In the genomic region with DNA sequence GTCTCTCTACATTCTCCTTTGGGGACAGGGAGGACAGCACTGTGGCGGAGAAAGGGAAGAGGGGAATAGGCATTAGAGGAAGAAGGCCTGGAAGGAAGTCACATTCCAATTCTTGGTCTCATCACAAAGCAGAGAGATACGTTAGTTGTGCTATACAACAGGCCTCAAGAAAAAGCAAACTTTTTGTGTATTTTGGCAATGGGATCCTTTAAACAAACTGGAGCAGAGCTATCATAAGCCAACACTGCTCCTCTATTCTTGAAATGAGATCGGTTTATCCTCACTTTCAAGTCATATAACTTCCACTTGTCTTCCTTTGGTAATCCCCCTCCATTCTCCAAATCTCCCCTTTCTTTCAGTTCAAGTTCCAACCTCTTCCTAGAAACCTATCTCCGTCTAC, we compare ENCODE assay signal across 25 cellular contexts. TPM values are rescaled to one million over a fixed set of nuclear protein-coding genes. Genes with fewer than 3 reads are reported as not detected.
DNase-seq lines count a peak whose midpoint lies in the region; ATAC-seq, FAIRE-seq and TF ChIP-seq lines count a peak whose summit lies in the region.
"Had no signal": no experiment of that assay in that cellular context is flagged by ENCODE, and none has a peak within 500 bp of the region (broad histone marks: within the 10 kb centered on the region; RNA-seq: fewer than 3 reads in every experiment).

No MANE protein-coding gene starts in this region.

- ATAC-seq in activated T-cell treated with anti-CD3 and anti-CD28 coated beads, Interleukin-2, amount 50 U/mL, for 72 hours (replicated peaks in 1 of 2), result no peak
- ATAC-seq in activated CD4-positive, alpha-beta T cell treated with anti-CD3 and anti-CD28 coated beads for 36 hours, result no peak
- ATAC-seq: CD8-positive, alpha-beta T cell; HCT116; K562 had no signal

- H4K20me1 ChIP-seq in Karpas-422 (ENCODE audit: insufficient read depth, low read depth, low read length) (no peaks in the 10 kb centered on the region), H1 (replicated peaks in 1 of 2; ENCODE audit: control insufficient read depth in 1 of 2, insufficient read depth in 2 of 2, low read length in 2 of 2) (peaks cover 6 to 7% of the 10 kb centered on the region in 2 experiments)

- H3K4me1 Mint-ChIP-seq in activated T-cell treated with anti-CD3 and anti-CD28 coated beads, Interleukin-2, amount 50 U/mL, for 72 hours (ENCODE audit: low read depth), result peaks cover 23% of the 10 kb centered on the region
- peaks cover 28% of the 10 kb centered on the region for H3K4me1 Mint-ChIP-seq in activated CD4-positive, alpha-beta T cell treated with anti-CD3 and anti-CD28 coated beads for 36 hours

- H2BK20ac ChIP-seq in H1 (ENCODE audit: low read length), result no peak overlapping the region

- H4K91ac ChIP-seq in H1 (replicated peaks; ENCODE audit: insufficient read length, low read length), result no peak overlapping the region

- no peak overlapping the region for H2BK120ac ChIP-seq in H1 (replicated peaks; ENCODE audit: low read depth, low read length)

- peaks cover 18% of the 10 kb centered on the region for H3K4me1 ChIP-seq in Karpas-422 (ENCODE audit: low read length)
- peaks cover 16 to 25% (median 21%) of the 10 kb centered on the region in 4 experiments; a peak in 6 of 7 replicates for H3K4me1 ChIP-seq in H1 (replicated peaks in 1 of 4; ENCODE audit: control insufficient read depth in 3 of 4, insufficient read depth in 4 of 4, low read length in 3 of 4)
- H3K4me1 ChIP-seq in liver (ENCODE audit: control insufficient read depth in 4 of 4, insufficient read depth in 4 of 4, low read length in 3 of 4), result peaks cover 11 to 50% (median 35%) of the 10 kb centered on the region in 4 donors

- H3K18ac ChIP-seq in H1 (ENCODE audit: extremely low read depth, low read length), result no peak overlapping the region

- no peak for TF ChIP-seq RAD21 in H1 (IDR thresholded peaks at IDR 0.05 in 1 of 2, conservative IDR thresholded peaks at IDR 0.05 in 1 of 2; ENCODE audit: low read depth in 2 of 2, low read length in 2 of 2)
- no peak for TF ChIP-seq RAD21 in liver (IDR thresholded peaks at IDR 0.05)

- intact Hi-C loops in activated CD4-positive, alpha-beta T cell treated with anti-CD3 and anti-CD28 coated beads for 36 hours (cut with DNase I, micrococcal nuclease), result no loop called here
- intact Hi-C loops in posterior vena cava (cut with DNase I), result no loop called here

- H2BK5ac ChIP-seq in H1 (ENCODE audit: low read depth, low read length), result no peak overlapping the region

- H3K4me3 ChIP-seq in Karpas-422 (ENCODE audit: low read length) (no peak overlapping the region), H1 (ENCODE audit: extremely low read depth in 1 of 4, insufficient read depth in 2 of 4, low read depth in 3 of 4, low read length in 4 of 4) (no peak overlapping the region), liver (ENCODE audit: low read depth in 1 of 3, low read length in 3 of 3) (no peak overlapping the region)
- H3K4me3 ChIP-seq: BLaER1, K562, MG63, SK-N-MC had no signal

- peaks cover 0 to 6% of the 10 kb centered on the region in 2 donors for H3K9me3 Mint-ChIP-seq in activated T-cell treated with anti-CD3 and anti-CD28 coated beads, Interleukin-2, amount 50 U/mL, for 72 hours
- peaks cover 3% of the 10 kb centered on the region for H3K9me3 Mint-ChIP-seq in activated CD4-positive, alpha-beta T cell treated with anti-CD3 and anti-CD28 coated beads for 36 hours (ENCODE audit: low read depth)

- H3K56ac ChIP-seq in H1 (replicated peaks; ENCODE audit: insufficient read length, low read depth, low read length), result no peak overlapping the region

- no peak overlapping the region for H2AK5ac ChIP-seq in H1 (ENCODE audit: low read depth, low read length)

- WGBS in H1 (ENCODE audit: extremely low coverage in 1 of 2, insufficient coverage in 1 of 2, insufficient read length in 1 of 2, insufficient replicate concordance in 2 of 2, low coverage in 1 of 2, low lambda C conversion rate in 2 of 2, missing lambda C conversion rate in 1 of 2), 2 experiments, result 92% methylated on average over 4 of the region's 4 CpGs; no CpG with 5 or more reads in 1 of the 2 experiments
- 44% methylated on average over 4 of the region's 4 CpGs for WGBS in liver

- H3K27ac ChIP-seq in 22Rv1 (peak overlapping the region; percentile 75), Karpas-422 (ENCODE audit: low read length) (no peak overlapping the region), H1 (ENCODE audit: low read depth, low read length) (no peak overlapping the region), liver (ENCODE audit: low read depth in 1 of 2, low read length in 2 of 2) (peak overlapping the region in 1 of 2 donors; percentile 12)
- H3K27ac ChIP-seq: BLaER1, SK-N-MC had no signal

- H3K23ac ChIP-seq in H1 (ENCODE audit: insufficient read length), result no peak overlapping the region

- TF ChIP-seq EP300 in H1 (IDR thresholded peaks at IDR 0.05; ENCODE audit: borderline replicate concordance in 1 of 2, low read depth in 2 of 2, low read length in 2 of 2), result no peak

- TF ChIP-seq CTCF in 22Rv1 (IDR thresholded peaks at IDR 0.05) (no peak), H1 (IDR thresholded peaks at IDR 0.05; ENCODE audit: control extremely low read depth in 1 of 3, insufficient read depth in 1 of 3, low read depth in 1 of 3, low read length in 3 of 3) (no peak), liver (IDR thresholded peaks at IDR 0.05; ENCODE audit: low read depth, low read length, missing input control) (no peak)

- peaks cover 96% of the 10 kb centered on the region for H3K79me2 ChIP-seq in Karpas-422 (ENCODE audit: low read length)
- H3K79me2 ChIP-seq in H1 (ENCODE audit: control insufficient read depth in 1 of 2, insufficient read depth in 2 of 2, low read length in 2 of 2), result peaks cover 5 to 77% of the 10 kb centered on the region in 2 experiments; a peak in 2 of 4 replicates

- H2BK12ac ChIP-seq in H1 (ENCODE audit: low read depth, low read length), result peak overlapping the region; percentile 52; the same call in 1 of the 2 replicates

- H3K9ac ChIP-seq in Karpas-422 (ENCODE audit: low read length) (no peak overlapping the region), H1 (replicated peaks in 1 of 4; ENCODE audit: extremely low read depth in 1 of 4, low read depth in 3 of 4, low read length in 3 of 4) (no peak overlapping the region), liver (ENCODE audit: low read depth in 1 of 2, low read length in 2 of 2) (no peak overlapping the region)
- H3K9ac ChIP-seq: BLaER1 had no signal

- H2AFZ ChIP-seq in Karpas-422 (ENCODE audit: low read length) (no peak overlapping the region), H1 (ENCODE audit: low read length) (no peak overlapping the region)

- no peak overlapping the region for H3K4me2 ChIP-seq in Karpas-422 (ENCODE audit: low read depth, low read length, poor library complexity, severe bottlenecking)
- H3K4me2 ChIP-seq in H1 (ENCODE audit: insufficient read depth in 1 of 2, low read depth in 2 of 2, low read length in 2 of 2), result no peak overlapping the region
- H3K4me2 ChIP-seq: BLaER1 had no signal

- no peak overlapping the region for H3K27ac Mint-ChIP-seq in activated T-cell treated with anti-CD3 and anti-CD28 coated beads, Interleukin-2, amount 50 U/mL, for 72 hours
- no peak overlapping the region for H3K27ac Mint-ChIP-seq in activated CD4-positive, alpha-beta T cell treated with anti-CD3 and anti-CD28 coated beads for 36 hours
- H3K27ac Mint-ChIP-seq: CD8-positive, alpha-beta T cell had no signal

- POLR2A ChIA-PET in H1 (lab: Charles Lee; ENCODE audit: partially characterized antibody), result no interaction called here
- POLR2A ChIA-PET in activated CD4-positive, alpha-beta T cell treated with anti-CD3 and anti-CD28 coated beads for 36 hours (lab: Charles Lee), result no interaction called here

- no peaks in the 10 kb centered on the region for H3K9me2 ChIP-seq in Karpas-422 (replicated peaks; ENCODE audit: insufficient read depth, low read length)

- no peak overlapping the region for H2BK15ac ChIP-seq in H1 (ENCODE audit: low read length)

- no peak overlapping the region for H4K8ac ChIP-seq in H1 (ENCODE audit: extremely low read depth, insufficient read depth, low read length)

- H3K27me3 Mint-ChIP-seq in activated T-cell treated with anti-CD3 and anti-CD28 coated beads, Interleukin-2, amount 50 U/mL, for 72 hours (ENCODE audit: low read depth), result no peaks in the 10 kb centered on the region
- H3K27me3 Mint-ChIP-seq in activated CD4-positive, alpha-beta T cell treated with anti-CD3 and anti-CD28 coated beads for 36 hours, result no peaks in the 10 kb centered on the region

- H3K79me1 ChIP-seq in H1 (ENCODE audit: low read depth, low read length), result peaks cover 4% of the 10 kb centered on the region

- H3K27me3 ChIP-seq in Karpas-422 (ENCODE audit: low read length), result no peaks in the 10 kb centered on the region
- no peaks in the 10 kb centered on the region for H3K27me3 ChIP-seq in H1 (replicated peaks in 1 of 4; ENCODE audit: control insufficient read depth in 3 of 4, extremely low read depth in 1 of 4, insufficient read depth in 3 of 4, low read length in 3 of 4)
- no peaks in the 10 kb centered on the region for H3K27me3 ChIP-seq in liver (ENCODE audit: control insufficient read depth in 4 of 4, insufficient read depth in 4 of 4, low read length in 3 of 4)
- H3K27me3 ChIP-seq: BLaER1, MG63 had no signal

- peak; percentile 34 for DNase-seq in Karpas-422
- DNase-seq in H1 (ENCODE audit: low read depth in 1 of 2, low spot score in 2 of 2), result no peak
- no peak for DNase-seq in activated T-cell treated with anti-CD3 and anti-CD28 coated beads, Interleukin-2, amount 50 U/mL, for 72 hours
- DNase-seq in activated CD4-positive, alpha-beta T cell treated with anti-CD3 and anti-CD28 coated beads for 36 hours, result no peak
- DNase-seq in foreskin melanocyte, result no peak
- no peak for DNase-seq in posterior vena cava (ENCODE audit: low spot score)
- DNase-seq: CD8-positive, alpha-beta T cell; DMS 273 treated with DMSO at 0.1 percent for 48 hours; DMS79 treated with DMSO at 0.1 percent for 48 hours; GF-D8; MG63; NCI-H1105 treated with DMSO at 0.1 percent for 48 hours; NCI-H2029; NCI-H446; NCI-H524 treated with DMSO at 0.1 percent for 48 hours; NCI-H774; SIG-M5 had no signal

- no peak overlapping the region for H3K4me3 Mint-ChIP-seq in activated T-cell treated with anti-CD3 and anti-CD28 coated beads, Interleukin-2, amount 50 U/mL, for 72 hours
- H3K4me3 Mint-ChIP-seq in activated CD4-positive, alpha-beta T cell treated with anti-CD3 and anti-CD28 coated beads for 36 hours, result no peak overlapping the region
- H3K4me3 Mint-ChIP-seq: CD8-positive, alpha-beta T cell had no signal

- H4K5ac ChIP-seq in H1 (ENCODE audit: insufficient read length, low read depth, low read length), result no peak overlapping the region

- CTCF ChIA-PET in H1 (lab: Charles Lee; ENCODE audit: partially characterized antibody), result interaction anchor here (0.9 kb wide), 1 partner anchor 53 kb away, joined by 3 read pairs; no protein-coding TSS in a partner anchor
- CTCF ChIA-PET in activated CD4-positive, alpha-beta T cell treated with anti-CD3 and anti-CD28 coated beads for 36 hours (lab: Charles Lee), result no interaction called here

- no peak for TF ChIP-seq POLR2A in H1 (IDR thresholded peaks at IDR 0.05; ENCODE audit: control extremely low read depth in 1 of 2, low read depth in 2 of 2, low read length in 2 of 2)

- H3K36me3 ChIP-seq in Karpas-422 (ENCODE audit: insufficient read depth, low read length) (peaks cover 5% of the 10 kb centered on the region), H1 (ENCODE audit: control insufficient read depth in 2 of 4, insufficient read depth in 4 of 4, low read length in 3 of 4) (no peaks in the 10 kb centered on the region; a peak in 1 of 8 replicates), liver (ENCODE audit: control insufficient read depth in 4 of 4, insufficient read depth in 3 of 4, low read depth in 1 of 4, low read length in 3 of 4) (no peaks in the 10 kb centered on the region)
- H3K36me3 ChIP-seq: BLaER1, MG63 had no signal

- H3K9me3 ChIP-seq in Karpas-422 (ENCODE audit: low read length) (peaks cover 6% of the 10 kb centered on the region; the same call in 1 of the 2 replicates), H1 (ENCODE audit: insufficient read depth in 2 of 2, low read depth in 1 of 2, low read length in 1 of 2) (0 out of 4 replicates have a peak, but pooled peaks cover 0 to 4% of the 10 kb centered on the region in 2 experiments), liver (ENCODE audit: control insufficient read depth in 4 of 4, low read length in 3 of 4) (no peaks in the 10 kb centered on the region)

- no peaks in the 10 kb centered on the region for H3K23me2 ChIP-seq in H1 (ENCODE audit: low read depth, low read length)

- H3K14ac ChIP-seq in H1 (ENCODE audit: insufficient read length), result no peak overlapping the region

- no peak overlapping the region for H3K4ac ChIP-seq in H1 (replicated peaks; ENCODE audit: insufficient read length, low read depth, low read length)

- peaks cover 3 to 10% of the 10 kb centered on the region in 2 donors for H3K36me3 Mint-ChIP-seq in activated T-cell treated with anti-CD3 and anti-CD28 coated beads, Interleukin-2, amount 50 U/mL, for 72 hours (ENCODE audit: insufficient read depth in 2 of 2)
- peaks cover 13% of the 10 kb centered on the region for H3K36me3 Mint-ChIP-seq in activated CD4-positive, alpha-beta T cell treated with anti-CD3 and anti-CD28 coated beads for 36 hours (ENCODE audit: low read depth)
- H3K36me3 Mint-ChIP-seq: CD8-positive, alpha-beta T cell had no signal

- FAIRE-seq in H1 (lab: Jason Lieb, UNC), result no peak
- FAIRE-seq: GM12891, K562, RCC 7860 had no signal

RNA-seq across cellular contexts. Expression of gene DENND1A, which starts 6.5 kb away (rescaled TPM):
- 13.0 and 50.1 TPM in 2 replicates for total RNA-seq in Karpas-422 (2014; rRNA removed; shearing (Covaris generic); ENCODE audit: low replicate concordance)
- 26.2 and 26.4 TPM in 2 replicates for total RNA-seq in H1 (2021; fragmentation: NEBNext Ultra II Directional; extraction: Animal tissue kit (Norgen Biotek cat#: 25700))
- polyA plus RNA-seq in H1 (2011; rRNA removed) (24.1 and 33.9 TPM in 2 replicates), liver (10 to 100 TPM in 1 of 2 donors, 1 to 10 TPM in 1; 7.9 to 10.1 TPM)
- 18.7 TPM for polyA plus RNA-seq in H1 (2011; cell fraction: cytosol; rRNA removed)
- 61.5 TPM for polyA plus RNA-seq in H1 (2011; cell fraction: nucleus; rRNA removed)
- 21.8 to 25.4 TPM (median 24.1 TPM) in 4 replicates for polyA plus RNA-seq in H1 (2012, experiment 1 of 2)
- polyA plus RNA-seq in H1 (2012, experiment 2 of 2), result 18.2 TPM
- 16.0 TPM for polyA plus RNA-seq in H1 (2013, experiment 1 of 2)
- polyA plus RNA-seq in H1 (2013, experiment 2 of 2), result 16.8 TPM
- polyA minus RNA-seq in H1 (2011; rRNA and poly(A)+ RNA removed), result 74.1 and 91.8 TPM in 2 replicates
- polyA minus RNA-seq in H1 (2011; cell fraction: cytosol; rRNA and poly(A)+ RNA removed), result 30.5 TPM
- polyA minus RNA-seq in H1 (2011; cell fraction: nucleus; rRNA and poly(A)+ RNA removed), result 81.2 TPM
- total RNA-seq in liver (10 to 100 TPM; 17.7 to 22.0 TPM), posterior vena cava (10 to 100 TPM; 22.8 to 24.4 TPM)
- total RNA-seq in activated T-cell treated with anti-CD3 and anti-CD28 coated beads, Interleukin-2, amount 50 U/mL, for 72 hours, result 10 to 100 TPM; 18.3 to 18.5 TPM
- total RNA-seq in activated CD4-positive, alpha-beta T cell treated with anti-CD3 and anti-CD28 coated beads for 36 hours, result 10 to 100 TPM; 23.7 to 29.5 TPM
